ENCODE assay signal across 30 cellular contexts in the genomic region with DNA sequence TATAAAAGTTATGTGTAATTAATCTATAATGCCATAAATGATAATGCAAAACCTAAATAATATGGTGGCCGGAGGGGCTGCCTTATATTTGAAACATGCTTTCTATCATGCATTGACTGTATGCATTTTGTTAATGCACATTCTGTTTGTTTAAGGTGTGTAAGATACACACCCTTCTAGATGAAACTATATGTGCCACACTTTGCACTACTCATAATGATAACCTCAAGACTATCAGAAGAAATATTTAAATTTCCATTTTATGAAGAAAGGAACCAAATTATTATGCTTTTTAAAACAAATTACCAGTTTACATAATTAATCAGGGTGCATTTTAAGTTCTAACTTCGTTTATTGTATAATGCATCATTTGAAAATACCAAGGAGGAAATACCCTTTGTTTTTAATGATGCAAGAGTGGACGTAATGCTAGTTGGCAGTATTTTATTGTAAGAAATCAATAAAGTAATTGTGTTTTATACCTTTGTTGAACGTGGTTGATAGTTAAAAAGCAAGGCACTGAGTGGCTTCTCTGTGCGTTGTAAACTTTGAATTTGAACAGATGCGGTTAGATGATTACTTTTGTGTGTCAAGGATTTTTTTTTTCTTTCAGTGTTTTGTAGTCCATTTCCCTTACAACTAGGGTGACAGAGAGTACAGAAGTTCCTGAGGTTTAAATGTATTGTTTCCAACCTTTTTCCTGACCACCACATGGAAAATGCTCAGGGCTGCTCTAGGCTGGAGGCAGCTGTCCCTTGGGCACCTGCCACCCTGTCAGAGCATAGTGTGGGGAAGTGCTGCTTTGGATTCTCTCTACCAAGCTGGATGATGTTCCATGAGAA. TPM values are rescaled to one million over a fixed set of nuclear protein-coding genes. Genes with fewer than 3 reads are reported as not detected.
DNase-seq lines count a peak whose midpoint lies in the region; ATAC-seq and TF ChIP-seq lines count a peak whose summit lies in the region.
"Had no signal": no experiment of that assay in that cellular context is flagged by ENCODE, and none has a peak within 500 bp of the region (broad histone marks: within the 10 kb centered on the region; RNA-seq: fewer than 3 reads in every experiment).

No MANE protein-coding gene starts in this region.

- H3K9me3 ChIP-seq in breast epithelium (no peaks in the 10 kb centered on the region), muscle layer of duodenum (ENCODE audit: control insufficient read depth in 1 of 2, low read length in 2 of 2) (no peaks in the 10 kb centered on the region), transverse colon (no peaks in the 10 kb centered on the region), heart left ventricle (no peaks in the 10 kb centered on the region)
- H3K9me3 ChIP-seq: colonic mucosa, heart right ventricle, thoracic aorta had no signal

- in situ Hi-C loops in transverse colon (cut with MboI; ENCODE audit: low pct_ligation_motif_present in 1 of 4, low pct_unique_long_range_greater_than_20kb in 1 of 4, low sequenced_read_pairs in 3 of 4): loop anchor here in 2 of 4 donors (25.0 kb wide), 1 partner anchor 342 kb away; a partner anchor contains a TSS

- no peak for ATAC-seq in activated naive CD4-positive, alpha-beta T cell treated with anti-CD3 and anti-CD28 coated beads, Interleukin-2, amount 50 U/mL, for 72 hours
- ATAC-seq in heart left ventricle: no peak
- ATAC-seq: effector memory CD8-positive, alpha-beta T cell; esophagus mucosa; heart right ventricle; left ventricle myocardium superior; naive thymus-derived CD8-positive, alpha-beta T cell; SK-N-SH treated with all-trans-retinoic acid at 6 μM for 48 hours had no signal

- DNase-seq in activated naive CD4-positive, alpha-beta T cell treated with anti-CD3 and anti-CD28 coated beads, Interleukin-2, amount 50 U/mL, for 72 hours (ENCODE audit: low spot score in 2 of 2): no peak
- no peak for DNase-seq in activated naive CD4-positive, alpha-beta T cell treated with anti-CD3 and anti-CD28 coated beads, Interleukin-2, amount 10 ng/mL, durations not matched to agents 7 days and 5 days
- DNase-seq in breast epithelium (ENCODE audit: low spot score in 2 of 2) (no peak), transverse colon (no peak), cerebellar cortex (ENCODE audit: low spot score) (no peak), NCI-H526 treated with DMSO at 0.1 percent for 48 hours (lab: John Stamatoyannopoulos, UW) (no peak), heart left ventricle (no peak)
- DNase-seq: activated CD4-positive, alpha-beta T cell treated with anti-CD3 and anti-CD28 coated beads, Interleukin-2, amount 50 U/mL, for 4 hours; activated CD4-positive, CD25-positive, alpha-beta regulatory T cell; activated naive CD4-positive, alpha-beta T cell treated with Interleukin-2 at 50 U/mL for 16 hours; activated T-cell treated with anti-CD3 and anti-CD28 coated beads, Interleukin-2, amount 50 U/mL, for 48 hours; anterior cingulate cortex; CD4-positive, alpha-beta T cell; colonic mucosa; effector memory CD8-positive, alpha-beta T cell; heart right ventricle; HFFc6; left ventricle myocardium superior; naive thymus-derived CD8-positive, alpha-beta T cell; NCI-H2081; NCI-H2227 treated with DMSO at 0.1 percent for 48 hours; NCI-H69; occipital lobe; Right ventricle myocardium superior; stimulated activated naive CD4-positive, alpha-beta T cell had no signal

- no peaks in the 10 kb centered on the region for H3K27me3 Mint-ChIP-seq in activated naive CD4-positive, alpha-beta T cell treated with anti-CD3 and anti-CD28 coated beads, Interleukin-2, amount 10 ng/mL, durations not matched to agents 7 days and 5 days
- H3K27me3 Mint-ChIP-seq: CD4-positive, alpha-beta T cell; effector memory CD8-positive, alpha-beta T cell; naive thymus-derived CD8-positive, alpha-beta T cell had no signal

- TF ChIP-seq EP300 in transverse colon (IDR thresholded peaks at IDR 0.05; ENCODE audit: low read depth): no peak

- H3K27me3 ChIP-seq in breast epithelium (no peaks in the 10 kb centered on the region), muscle layer of duodenum (ENCODE audit: low read depth, low read length) (no peaks in the 10 kb centered on the region), transverse colon (no peaks in the 10 kb centered on the region), heart left ventricle (no peaks in the 10 kb centered on the region)
- H3K27me3 ChIP-seq: colonic mucosa, heart right ventricle had no signal

- no peak for TF ChIP-seq CTCF in breast epithelium (IDR thresholded peaks at IDR 0.05)
- no peak for TF ChIP-seq CTCF in transverse colon (IDR thresholded peaks at IDR 0.05)
- no peak for TF ChIP-seq CTCF in heart left ventricle (IDR thresholded peaks at IDR 0.05)

- no peaks in the 10 kb centered on the region for H3K36me3 ChIP-seq in breast epithelium
- H3K36me3 ChIP-seq in muscle layer of duodenum (ENCODE audit: control insufficient read depth in 1 of 2, insufficient read depth in 2 of 2, low read length in 2 of 2): peaks cover 11 to 12% of the 10 kb centered on the region in 2 donors
- H3K36me3 ChIP-seq in transverse colon: peaks cover 0 to 8% (median 3%) of the 10 kb centered on the region in 4 donors
- H3K36me3 ChIP-seq in heart left ventricle: peaks cover 0 to 59% (median 45%) of the 10 kb centered on the region in 9 donors
- H3K36me3 ChIP-seq: colonic mucosa had no signal

- H3K4me1 Mint-ChIP-seq in activated naive CD4-positive, alpha-beta T cell treated with anti-CD3 and anti-CD28 coated beads, Interleukin-2, amount 10 ng/mL, durations not matched to agents 7 days and 5 days: no peaks in the 10 kb centered on the region

- peak overlapping the region; percentile 56 to 73 for H3K27ac ChIP-seq in breast epithelium
- H3K27ac ChIP-seq in muscle layer of duodenum (ENCODE audit: low read length): peak overlapping the region; percentile 27
- H3K27ac ChIP-seq in transverse colon: peak overlapping the region; percentile 71 to 82 (median 78)
- H3K27ac ChIP-seq in heart left ventricle: peak overlapping the region in 1 of 12 donors; percentile 30
- H3K27ac ChIP-seq: thoracic aorta had no signal

- H3K4me3 ChIP-seq in breast epithelium (no peak overlapping the region), muscle layer of duodenum (ENCODE audit: low read depth in 1 of 2, low read length in 2 of 2) (no peak overlapping the region), transverse colon (no peak overlapping the region), heart left ventricle (no peak overlapping the region)
- H3K4me3 ChIP-seq: colonic mucosa, heart right ventricle, thoracic aorta had no signal

- peaks cover 0 to 9% of the 10 kb centered on the region in 2 donors for H3K36me3 Mint-ChIP-seq in activated naive CD4-positive, alpha-beta T cell treated with anti-CD3 and anti-CD28 coated beads, Interleukin-2, amount 50 U/mL, for 72 hours
- H3K36me3 Mint-ChIP-seq in activated naive CD4-positive, alpha-beta T cell treated with anti-CD3 and anti-CD28 coated beads, Interleukin-2, amount 10 ng/mL, durations not matched to agents 7 days and 5 days: peaks cover 31% of the 10 kb centered on the region

- no peaks in the 10 kb centered on the region for H3K9me3 Mint-ChIP-seq in activated naive CD4-positive, alpha-beta T cell treated with anti-CD3 and anti-CD28 coated beads, Interleukin-2, amount 50 U/mL, for 72 hours
- H3K9me3 Mint-ChIP-seq in activated naive CD4-positive, alpha-beta T cell treated with anti-CD3 and anti-CD28 coated beads, Interleukin-2, amount 10 ng/mL, durations not matched to agents 7 days and 5 days: no peaks in the 10 kb centered on the region
- H3K9me3 Mint-ChIP-seq: CD4-positive, alpha-beta T cell; effector memory CD8-positive, alpha-beta T cell; HFFc6; naive thymus-derived CD8-positive, alpha-beta T cell; T-helper 1 cell treated with Interleukin-12 subunit alpha and Interleukin-12 subunit beta and Interleukin-4 antibody, amounts not matched to agents 30 μg/mL and 1 μg/mL, for 36 hours had no signal

- H3K4me1 ChIP-seq in breast epithelium: peaks cover 0 to 8% of the 10 kb centered on the region in 2 donors
- H3K4me1 ChIP-seq in muscle layer of duodenum (ENCODE audit: control insufficient read depth in 1 of 2, insufficient read depth in 2 of 2, low read length in 2 of 2): peaks cover 0 to 7% of the 10 kb centered on the region in 2 donors
- peaks cover 16 to 30% (median 18%) of the 10 kb centered on the region in 4 donors for H3K4me1 ChIP-seq in transverse colon
- H3K4me1 ChIP-seq in heart left ventricle: peaks cover 0 to 19% (median 8%) of the 10 kb centered on the region in 12 donors

- 49 to 65% methylated on average over 6 of the region's 6 CpGs for WGBS in transverse colon (ENCODE audit: low coverage in 1 of 2), 2 donors
- 88 to 90% (median 90%) methylated on average over 6 of the region's 6 CpGs for WGBS in heart left ventricle, 4 donors

- intact Hi-C loops in breast epithelium (cut with DNase I; ENCODE audit: low total_unique reads): no loop called here
- intact Hi-C loops in transverse colon (cut with DNase I; ENCODE audit: low total_unique reads): loop anchor here (5.0 to 10.0 kb wide), 3 partner anchors 350 to 717 kb away; a partner anchor contains a TSS
- intact Hi-C loops in heart left ventricle (cut with DNase I): loop anchor here (5.0 to 10.0 kb wide), 15 partner anchors 50 to 717 kb away; a partner anchor contains a TSS

- no peak overlapping the region for H3K4me3 Mint-ChIP-seq in activated naive CD4-positive, alpha-beta T cell treated with anti-CD3 and anti-CD28 coated beads, Interleukin-2, amount 10 ng/mL, durations not matched to agents 7 days and 5 days
- H3K4me3 Mint-ChIP-seq: CD4-positive, alpha-beta T cell; effector memory CD8-positive, alpha-beta T cell; HFFc6; naive thymus-derived CD8-positive, alpha-beta T cell; T-helper 1 cell treated with Interleukin-12 subunit alpha and Interleukin-12 subunit beta and Interleukin-4 antibody, amounts not matched to agents 30 μg/mL and 1 μg/mL, for 36 hours had no signal

- CTCF ChIA-PET in activated naive CD4-positive, alpha-beta T cell treated with anti-CD3 and anti-CD28 coated beads, Interleukin-2, amount 10 ng/mL, durations not matched to agents 7 days and 5 days (lab: Charles Lee): interaction anchor here (4.5 to 6.9 kb wide), 2 partner anchors 12 to 566 kb away, joined by 34 to 60 read pairs; no protein-coding TSS in a partner anchor

- TF ChIP-seq POLR2A in breast epithelium (IDR thresholded peaks at IDR 0.05): no peak
- TF ChIP-seq POLR2A in transverse colon (IDR thresholded peaks at IDR 0.05): no peak
- TF ChIP-seq POLR2A in heart left ventricle (IDR thresholded peaks at IDR 0.05): no peak

- peak overlapping the region; percentile 31 to 65 for H3K27ac Mint-ChIP-seq in activated naive CD4-positive, alpha-beta T cell treated with anti-CD3 and anti-CD28 coated beads, Interleukin-2, amount 50 U/mL, for 72 hours
- no peak overlapping the region for H3K27ac Mint-ChIP-seq in activated naive CD4-positive, alpha-beta T cell treated with anti-CD3 and anti-CD28 coated beads, Interleukin-2, amount 10 ng/mL, durations not matched to agents 7 days and 5 days
- H3K27ac Mint-ChIP-seq: CD4-positive, alpha-beta T cell; effector memory CD8-positive, alpha-beta T cell; HFFc6; T-helper 1 cell treated with Interleukin-12 subunit alpha and Interleukin-12 subunit beta and Interleukin-4 antibody, amounts not matched to agents 30 μg/mL and 1 μg/mL, for 36 hours had no signal

RNA-seq across cellular contexts. Expression of a gene that starts 21.6 kb away (rescaled TPM):
- 10 to 100 TPM; 18.4 to 21.1 TPM for total RNA-seq in activated naive CD4-positive, alpha-beta T cell treated with anti-CD3 and anti-CD28 coated beads, Interleukin-2, amount 50 U/mL, for 72 hours
- total RNA-seq in breast epithelium (10 to 100 TPM; 14.7 to 28.5 (median 17.0) TPM), transverse colon (10 to 100 TPM in 3 of 4 donors, 1 to 10 TPM in 1; 1.4 to 21.3 (median 17.6) TPM), heart left ventricle (10 to 100 TPM in 6 of 9 donors, 1 to 10 TPM in 3; 7.4 to 18.3 (median 10.7) TPM)
- 10 to 100 TPM in 1 of 2 donors, 1 to 10 TPM in 1; 2.7 to 15.2 TPM for polyA plus RNA-seq in heart left ventricle
